Comparison of ENCODE assay signal across 8 cellular contexts in genomic region chr12:12349711-12350665, GRCh38. TPM values are rescaled to one million over a fixed set of nuclear protein-coding genes. Genes with fewer than 3 reads are reported as not detected.
DNase-seq lines count a peak whose midpoint lies in the region; ATAC-seq and TF ChIP-seq lines count a peak whose summit lies in the region.

Gene MANSC1, minus strand, starts transcription at chr12:12350242. Its CDS starts 6,928 bp downstream, at chr12:12343314.

- H3K4me1 ChIP-seq in left lung: peaks cover 0 to 24% of the 10 kb centered on the region in 2 donors

- no peaks in the 10 kb centered on the region for H3K9me3 Mint-ChIP-seq in activated CD4-positive, alpha-beta T cell treated with anti-CD3 and anti-CD28 coated beads, Interleukin-2, amount 10 ng/mL, durations not matched to agents 7 days and 5 days

- CTCF ChIA-PET in activated CD4-positive, alpha-beta T cell treated with anti-CD3 and anti-CD28 coated beads, Interleukin-2, amount 10 ng/mL, durations not matched to agents 7 days and 5 days (lab: Charles Lee): interaction anchor here (0.6 to 1.1 kb wide), 8 partner anchors 8 to 388 kb away, joined by 3 to 4 read pairs (median 3); no protein-coding TSS in a partner anchor

- H3K36me3 Mint-ChIP-seq in activated CD4-positive, alpha-beta T cell treated with anti-CD3 and anti-CD28 coated beads, Interleukin-2, amount 10 ng/mL, durations not matched to agents 7 days and 5 days (ENCODE audit: low read depth): no peaks in the 10 kb centered on the region

- H3K9me3 ChIP-seq in left lung: no peaks in the 10 kb centered on the region

- no peaks in the 10 kb centered on the region for H3K36me3 ChIP-seq in left lung

- peaks cover 21% of the 10 kb centered on the region for H3K4me1 Mint-ChIP-seq in activated CD4-positive, alpha-beta T cell treated with anti-CD3 and anti-CD28 coated beads, Interleukin-2, amount 10 ng/mL, durations not matched to agents 7 days and 5 days

- DNase-seq in NCI-H2107 (lab: John Stamatoyannopoulos, UW): peak; percentile 22
- DNase-seq in NCI-H2107 treated with DMSO at 0.1 percent for 48 hours (lab: John Stamatoyannopoulos, UW; ENCODE audit: unreplicated experiment): no peak
- DNase-seq in NCI-H2029 treated with DMSO at 0.1 percent for 48 hours (lab: John Stamatoyannopoulos, UW): peak; percentile 40
- DNase-seq in activated CD4-positive, alpha-beta T cell treated with anti-CD3 and anti-CD28 coated beads, Interleukin-2, amount 10 ng/mL, durations not matched to agents 7 days and 5 days: peak; percentile 58
- peak; percentile 51 to 61 for DNase-seq in dermis microvascular lymphatic vessel endothelial cell (ENCODE audit: low read depth in 2 of 2)
- peak; percentile 74 to 94 for DNase-seq in left lung
- DNase-seq in stimulated activated CD4-positive, alpha-beta T cell treated with anti-CD3 and anti-CD28 coated beads, Interleukin-2, amount 100 ng/mL, for 48 hours: peak; percentile 26 to 44

- peak within 1 kb of the TSS; percentile 66 for H3K4me3 Mint-ChIP-seq in activated CD4-positive, alpha-beta T cell treated with anti-CD3 and anti-CD28 coated beads, Interleukin-2, amount 10 ng/mL, durations not matched to agents 7 days and 5 days

- TF ChIP-seq CTCF in left lung (IDR thresholded peaks at IDR 0.05): peak; percentile 28 to 39

- H3K27me3 ChIP-seq in left lung: no peaks in the 10 kb centered on the region

- peaks cover 1% of the 10 kb centered on the region for H3K27me3 Mint-ChIP-seq in activated CD4-positive, alpha-beta T cell treated with anti-CD3 and anti-CD28 coated beads, Interleukin-2, amount 10 ng/mL, durations not matched to agents 7 days and 5 days

- H3K27ac ChIP-seq in left lung: peak within 1 kb of the TSS; percentile 65 to 90

- peak within 1 kb of the TSS; percentile 55 for H3K27ac Mint-ChIP-seq in activated CD4-positive, alpha-beta T cell treated with anti-CD3 and anti-CD28 coated beads, Interleukin-2, amount 10 ng/mL, durations not matched to agents 7 days and 5 days

- peak within 1 kb of the TSS; percentile 59 to 74 for H3K4me3 ChIP-seq in left lung

- intact Hi-C loops in left lung (cut with DNase I): no loop called here

- POLR2A ChIA-PET in activated CD4-positive, alpha-beta T cell treated with anti-CD3 and anti-CD28 coated beads, Interleukin-2, amount 10 ng/mL, durations not matched to agents 7 days and 5 days (lab: Charles Lee): no interaction called here

- ATAC-seq in left lung (peak; percentile 93), GM21390 (IDR thresholded peaks at IDR 0.05; ENCODE audit: unreplicated experiment) (no peak)

RNA-seq across cellular contexts. Expression of gene MANSC1, which starts in this region (rescaled TPM):
- under 1 TPM; 0.25 to 0.27 TPM for total RNA-seq in activated CD4-positive, alpha-beta T cell treated with anti-CD3 and anti-CD28 coated beads, Interleukin-2, amount 10 ng/mL, durations not matched to agents 7 days and 5 days
- total RNA-seq in dermis microvascular lymphatic vessel endothelial cell: 5.5 and 9.1 TPM in 2 replicates
- total RNA-seq in left lung: 10 to 100 TPM; 24.7 to 30.1 TPM

Comparison
In these comparisons a context has a peak if more than half of its experiments do, and no peak if none do; other contexts are left out.
1. Peak in DNase-seq in activated CD4-positive, alpha-beta T cell treated with anti-CD3 and anti-CD28 coated beads, Interleukin-2, amount 10 ng/mL, durations not matched to agents 7 days and 5 days; RNA of the gene not detected or under 1 TPM.